Comparison of ENCODE assay signal across 11 cellular contexts in genomic region chr10:8138471-8138870, GRCh38.
A peak's percentile ranks its signal among the peaks of the same experiment; 100 is the strongest.
DNase-seq lines count a peak whose midpoint lies in the region; ATAC-seq and TF ChIP-seq lines count a peak whose summit lies in the region.
"Had no signal": no experiment of that assay in that cellular context is flagged by ENCODE, and none has a peak within 500 bp of the region (broad histone marks: within the 10 kb centered on the region; RNA-seq: fewer than 3 reads in every experiment).

No MANE protein-coding gene starts in this region.

- 0 out of 2 replicates have a peak, but pooled peaks have one; percentile 6 for TF ChIP-seq RAD21 in SK-N-SH (IDR thresholded peaks at IDR 0.05; ENCODE audit: low read length)

- H3K23me2 ChIP-seq in H9 (ENCODE audit: insufficient read length, low read depth, low read length, poor library complexity, severe bottlenecking) = no peaks in the 10 kb centered on the region

- H3K4ac ChIP-seq in H9 (ENCODE audit: low read depth, low read length) = no peak overlapping the region

- H3K9me3 Mint-ChIP-seq in stimulated activated naive CD8-positive, alpha-beta T cell treated with anti-CD3 and anti-CD28 coated beads, Interleukin-15, amount 100 ng/mL, for 72 hours = no peaks in the 10 kb centered on the region
- H3K9me3 Mint-ChIP-seq in H9 = peaks cover 0 to 2% of the 10 kb centered on the region in 2 experiments; a peak in 2 of 5 replicates

- no peak overlapping the region for H2BK20ac ChIP-seq in H9 (ENCODE audit: low read depth, low read length, poor library complexity, severe bottlenecking)

- peak; percentile 15 for ATAC-seq in stimulated activated naive CD8-positive, alpha-beta T cell treated with anti-CD3 and anti-CD28 coated beads, Interleukin-15, Interleukin-2, amounts not matched to agents 100 U/mL and 50 U/mL, for 24 hours
- ATAC-seq in stimulated activated naive CD8-positive, alpha-beta T cell treated with anti-CD3 and anti-CD28 coated beads, Interleukin-15, amount 100 ng/mL, for 72 hours = no peak
- ATAC-seq in HG02938 (IDR thresholded peaks at IDR 0.05; ENCODE audit: unreplicated experiment) (no peak), GM21717 (IDR thresholded peaks at IDR 0.05; ENCODE audit: unreplicated experiment) (no peak)
- ATAC-seq: Panc1 had no signal

- H3K9me3 ChIP-seq in SK-N-SH (no peaks in the 10 kb centered on the region), H9 (ENCODE audit: control insufficient read depth, low read depth, low read length) (no peaks in the 10 kb centered on the region)
- H3K9me3 ChIP-seq: BLaER1 had no signal

- H3K4me2 ChIP-seq in SK-N-SH (peak overlapping the region; percentile 51; the same call in 1 of the 2 replicates), H9 (ENCODE audit: insufficient read depth, insufficient read length, low read length) (no peak overlapping the region)
- H3K4me2 ChIP-seq: BLaER1 had no signal

- no peak overlapping the region for H3K18ac ChIP-seq in H9 (ENCODE audit: insufficient read length, low read depth, low read length)

- 32% methylated on average over 3 of the region's 3 CpGs for WGBS in SK-N-SH (ENCODE audit: low lambda C conversion rate)
- WGBS in H9 (ENCODE audit: extremely low coverage, insufficient read length, low lambda C conversion rate) = no CpG with 5 or more reads among the region's 3 CpGs

- H2AFZ ChIP-seq in SK-N-SH (ENCODE audit: low read depth) (no peak overlapping the region), H9 (ENCODE audit: low read length) (no peak overlapping the region)

- peak in 1 of 2 experiments; percentile 54; a peak in 1 of 4 replicates for TF ChIP-seq EP300 in SK-N-SH (IDR thresholded peaks at IDR 0.05; ENCODE audit: borderline replicate concordance in 1 of 2, low read depth in 1 of 2, low read length in 1 of 2)

- H4K5ac ChIP-seq in H9 (ENCODE audit: insufficient read length, low read depth, low read length) = no peak overlapping the region

- no peak overlapping the region for H4K91ac ChIP-seq in H9 (ENCODE audit: insufficient read length, low read depth, low read length)

- H3K79me1 ChIP-seq in H9 (ENCODE audit: insufficient read depth, low read depth, low read length, poor library complexity, severe bottlenecking) = no peaks in the 10 kb centered on the region

- H3K4me3 Mint-ChIP-seq in stimulated activated naive CD8-positive, alpha-beta T cell treated with anti-CD3 and anti-CD28 coated beads, Interleukin-15, amount 100 ng/mL, for 72 hours = peak overlapping the region in 1 of 2 donors; percentile 10
- no peak overlapping the region for H3K4me3 Mint-ChIP-seq in H9

- peaks cover 9% of the 10 kb centered on the region for H3F3A ChIP-seq in SK-N-SH (replicated peaks; ENCODE audit: insufficient read depth)

- no peaks in the 10 kb centered on the region for H4K20me1 ChIP-seq in SK-N-SH (ENCODE audit: insufficient read depth)
- H4K20me1 ChIP-seq in H9 (ENCODE audit: control insufficient read depth, insufficient read depth, insufficient read length) = no peaks in the 10 kb centered on the region
- H4K20me1 ChIP-seq: BLaER1 had no signal

- no peak overlapping the region for H3T11ph ChIP-seq in H9 (ENCODE audit: low read length)

- H3K14ac ChIP-seq in H9 (ENCODE audit: insufficient read depth, low read length) = no peak overlapping the region

- H3K27ac ChIP-seq in SK-N-SH (ENCODE audit: low read depth in 2 of 2, low read length in 1 of 2) (peak overlapping the region in 1 of 2 experiments; percentile 32; a peak in 1 of 4 replicates), H9 (ENCODE audit: insufficient read length, low read depth, low read length) (no peak overlapping the region)
- H3K27ac ChIP-seq: BLaER1 had no signal

- no peaks in the 10 kb centered on the region for H3K27me3 Mint-ChIP-seq in stimulated activated naive CD8-positive, alpha-beta T cell treated with anti-CD3 and anti-CD28 coated beads, Interleukin-15, amount 100 ng/mL, for 72 hours
- H3K27me3 Mint-ChIP-seq in H9 (ENCODE audit: low read depth) = peaks cover 13% of the 10 kb centered on the region

- peaks cover 3 to 6% of the 10 kb centered on the region in 2 experiments; a peak in 2 of 4 replicates for H3K4me1 ChIP-seq in SK-N-SH (ENCODE audit: control insufficient read depth in 1 of 2, insufficient read depth in 2 of 2, low read depth in 1 of 2, low read length in 1 of 2)
- no peaks in the 10 kb centered on the region for H3K4me1 ChIP-seq in H9 (ENCODE audit: insufficient read depth, low read length)

- no peaks in the 10 kb centered on the region for H3K9me2 ChIP-seq in SK-N-SH

- H3K56ac ChIP-seq in H9 (ENCODE audit: insufficient read length, low read depth, low read length) = no peak overlapping the region

- TF ChIP-seq CTCF in SK-N-SH (IDR thresholded peaks at IDR 0.05) (no peak), choroid plexus epithelial cell (conservative IDR thresholded peaks at IDR 0.05; ENCODE audit: low read depth, low read length) (no peak), H9 (conservative IDR thresholded peaks at IDR 0.05) (no peak)

- no peaks in the 10 kb centered on the region; a peak in 1 of 7 replicates for H3K36me3 Mint-ChIP-seq in H9 (ENCODE audit: insufficient read depth in 1 of 3, low read depth in 3 of 3)

- no peak overlapping the region for H4K8ac ChIP-seq in H9 (replicated peaks; ENCODE audit: insufficient read length, low read depth, low read length)

- DNase-seq in stimulated activated naive CD8-positive, alpha-beta T cell treated with anti-CD3 and anti-CD28 coated beads, Interleukin-15, Interleukin-2, amounts not matched to agents 100 U/mL and 50 U/mL, for 24 hours = no peak
- no peak for DNase-seq in stimulated activated naive CD8-positive, alpha-beta T cell treated with anti-CD3 and anti-CD28 coated beads, Interleukin-15, amount 100 ng/mL, for 72 hours
- DNase-seq in SK-N-SH (no peak), choroid plexus epithelial cell (ENCODE audit: low read depth) (peak; percentile 1), AG20443 (ENCODE audit: low spot score) (no peak), H9 (no peak)
- DNase-seq: NCI-H2227 treated with DMSO at 0.1 percent for 48 hours had no signal

- CTCF ChIA-PET in SK-N-SH (lab: Yijun Ruan, JAX) = interaction anchor here (1.2 kb wide), 1 partner anchor 42 kb away, joined by 3 read pairs; no protein-coding TSS in a partner anchor

- H2BK15ac ChIP-seq in H9 (ENCODE audit: low read depth, low read length) = no peak overlapping the region

- H2BK120ac ChIP-seq in H9 (ENCODE audit: low read depth, low read length, poor library complexity, severe bottlenecking) = no peak overlapping the region

- H3K9ac ChIP-seq in SK-N-SH (no peak overlapping the region), H9 (ENCODE audit: extremely low read depth, insufficient read length, low read length) (no peak overlapping the region)
- H3K9ac ChIP-seq: BLaER1 had no signal

- H3K79me2 ChIP-seq in SK-N-SH (ENCODE audit: insufficient read depth) = no peaks in the 10 kb centered on the region
- no peaks in the 10 kb centered on the region for H3K79me2 ChIP-seq in H9 (ENCODE audit: insufficient read depth, low read length)

- no peak overlapping the region for H3K23ac ChIP-seq in H9 (ENCODE audit: insufficient read length, low read depth, low read length)

- H2AK5ac ChIP-seq in H9 (ENCODE audit: insufficient read length, low read length) = no peak overlapping the region

- peaks cover 60% of the 10 kb centered on the region for H3K4me1 Mint-ChIP-seq in stimulated activated naive CD8-positive, alpha-beta T cell treated with anti-CD3 and anti-CD28 coated beads, Interleukin-15, amount 100 ng/mL, for 72 hours
- H3K4me1 Mint-ChIP-seq in H9 = 0 out of 4 replicates have a peak, but pooled peaks cover 0 to 2% of the 10 kb centered on the region in 2 experiments

- H3K36me3 ChIP-seq in SK-N-SH (replicated peaks in 1 of 2; ENCODE audit: control insufficient read depth in 1 of 2, insufficient read depth in 2 of 2, low read length in 1 of 2) = no peaks in the 10 kb centered on the region
- H3K36me3 ChIP-seq: BLaER1 had no signal

- H3K27me3 ChIP-seq in SK-N-SH (ENCODE audit: insufficient read depth) = no peaks in the 10 kb centered on the region
- no peaks in the 10 kb centered on the region for H3K27me3 ChIP-seq in H9 (ENCODE audit: insufficient read depth, low read length)
- H3K27me3 ChIP-seq: BLaER1 had no signal

- no peak overlapping the region for H3K27ac Mint-ChIP-seq in stimulated activated naive CD8-positive, alpha-beta T cell treated with anti-CD3 and anti-CD28 coated beads, Interleukin-15, amount 100 ng/mL, for 72 hours
- no peak overlapping the region for H3K27ac Mint-ChIP-seq in H9

- no peak overlapping the region for H3K4me3 ChIP-seq in SK-N-SH (ENCODE audit: low read depth in 2 of 2, low read length in 1 of 2)
- H3K4me3 ChIP-seq in choroid plexus epithelial cell (ENCODE audit: low read depth, low read length) = no peak overlapping the region
- H3K4me3 ChIP-seq: BLaER1 had no signal

- H2BK5ac ChIP-seq in H9 (ENCODE audit: insufficient read length, low read length) = no peak overlapping the region

- POLR2A ChIA-PET in SK-N-SH (lab: Yijun Ruan, JAX) = no interaction called here

- no peak overlapping the region for H2BK12ac ChIP-seq in H9 (ENCODE audit: insufficient read length, low read depth, low read length)

TF ChIP-seq in SK-N-SH, 30 proteins besides CTCF, POLR2A, EP300 and RAD21 (continues in another document):
- TF ChIP-seq NFIC (IDR thresholded peaks at IDR 0.05; ENCODE audit: borderline replicate concordance) (peak; percentile 8; the same call in 1 of the 2 replicates), NRF1 (IDR thresholded peaks at IDR 0.05; ENCODE audit: low read depth, low read length) (no peak), TCF12 (IDR thresholded peaks at IDR 0.05) (peak; percentile 46; the same call in 1 of the 2 replicates), JUND (IDR thresholded peaks at IDR 0.05) (peak; percentile 80), GATA2 (CRISPR knock-in tag; IDR thresholded peaks at IDR 0.05) (no peak), TEAD4 (IDR thresholded peaks at IDR 0.05; ENCODE audit: borderline replicate concordance, insufficient read depth) (0 out of 2 replicates have a peak, but pooled peaks have one; percentile 22), MXI1 (IDR thresholded peaks at IDR 0.05; ENCODE audit: low read depth, low read length) (no peak), USF1 (IDR thresholded peaks at IDR 0.05; ENCODE audit: borderline replicate concordance, low read depth) (no peak), GABPA (IDR thresholded peaks at IDR 0.05; ENCODE audit: low read depth) (no peak)
